ENCODE assay signal across 32 cellular contexts in the genomic region with DNA sequence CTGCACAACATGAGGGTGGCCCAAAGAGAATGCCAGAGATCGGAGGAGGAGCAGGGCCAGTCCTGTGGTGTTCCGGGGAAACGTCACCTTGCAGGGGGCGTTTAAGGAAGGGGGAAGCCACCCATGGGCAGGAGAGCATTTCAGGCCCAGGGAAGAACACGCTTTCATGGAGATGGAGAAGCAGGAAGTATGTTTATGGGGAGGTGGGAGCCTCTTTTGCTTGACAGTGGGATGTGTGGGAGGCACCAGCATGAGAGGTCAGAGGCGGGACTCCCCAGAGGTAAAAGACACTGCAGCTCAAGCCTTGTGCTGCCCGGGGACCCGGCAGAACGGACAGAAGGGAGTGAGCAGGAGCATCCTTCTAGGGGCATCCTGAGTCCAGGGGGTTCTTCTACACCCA. TPM values are rescaled to one million over a fixed set of nuclear protein-coding genes. Genes with fewer than 3 reads are reported as not detected.
"Had no signal": no experiment of that assay in that cellular context is flagged by ENCODE, and none has a peak within 500 bp of the region (broad histone marks: within the 10 kb centered on the region; RNA-seq: fewer than 3 reads in every experiment).

No MANE protein-coding gene starts in this region.

- H3K36me3 ChIP-seq: colonic mucosa, gastrocnemius medialis, heart left ventricle, lower lobe of right lung, ovary, suprapubic skin, transverse colon, upper lobe of right lung, uterus had no signal

- H3K27ac ChIP-seq: colonic mucosa, epithelial cell of prostate, gastrocnemius medialis, heart left ventricle, hepatocyte, lower lobe of right lung, ovary, psoas muscle, skin epidermis, suprapubic skin, transverse colon, upper lobe of right lung, uterus had no signal

- H3K9me3 ChIP-seq: colonic mucosa, gastrocnemius medialis, heart left ventricle, lower lobe of right lung, ovary, psoas muscle, suprapubic skin, transverse colon, upper lobe of right lung, uterus had no signal

- FAIRE-seq: kidney had no signal

- H3K4me3 ChIP-seq: colonic mucosa, gastrocnemius medialis, heart left ventricle, hepatocyte, lower lobe of right lung, ovary, psoas muscle, skin epidermis, suprapubic skin, transverse colon, upper lobe of right lung, uterus had no signal

- H3K4me2 ChIP-seq: hepatocyte had no signal

- H3K27ac Mint-ChIP-seq: dendritic cell treated with granulocyte-macrophage colony-stimulating factor and Interleukin-4, amounts not matched to agents 40 ng/mL and 50 ng/mL, for 4 days; endodermal cell; naive thymus-derived CD8-positive, alpha-beta T cell; stimulated activated naive CD8-positive, alpha-beta T cell treated with anti-CD3 and anti-CD28 coated beads, Interleukin-15, amount 100 ng/mL, for 72 hours had no signal

- ATAC-seq: esophagus mucosa; gastrocnemius medialis; heart left ventricle; lower lobe of right lung; naive thymus-derived CD8-positive, alpha-beta T cell; psoas muscle; right cardiac atrium; upper lobe of right lung had no signal

- H3K9me3 Mint-ChIP-seq: dendritic cell treated with granulocyte-macrophage colony-stimulating factor and Interleukin-4, amounts not matched to agents 40 ng/mL and 50 ng/mL, for 4 days; naive thymus-derived CD8-positive, alpha-beta T cell; stimulated activated naive CD8-positive, alpha-beta T cell treated with anti-CD3 and anti-CD28 coated beads, Interleukin-15, amount 100 ng/mL, for 72 hours had no signal

- H3K36me3 Mint-ChIP-seq: naive thymus-derived CD8-positive, alpha-beta T cell had no signal

- H3K4me3 Mint-ChIP-seq: dendritic cell treated with granulocyte-macrophage colony-stimulating factor and Interleukin-4, amounts not matched to agents 40 ng/mL and 50 ng/mL, for 4 days; naive thymus-derived CD8-positive, alpha-beta T cell; stimulated activated naive CD8-positive, alpha-beta T cell treated with anti-CD3 and anti-CD28 coated beads, Interleukin-15, amount 100 ng/mL, for 72 hours had no signal

- H3K79me2 ChIP-seq: hepatocyte had no signal

- H3K4me1 ChIP-seq: colonic mucosa, gastrocnemius medialis, psoas muscle, suprapubic skin, transverse colon, upper lobe of right lung, uterus had no signal

- DNase-seq: colonic mucosa; effector CD8-positive, alpha-beta T cell; endodermal cell; foreskin fibroblast; gastrocnemius medialis; heart left ventricle; kidney; left ventricle myocardium superior; lower lobe of right lung; naive thymus-derived CD8-positive, alpha-beta T cell; occipital lobe; ovary; posterior cingulate gyrus; psoas muscle; stimulated activated CD4-positive, alpha-beta T cell treated with anti-CD3 and anti-CD28 coated beads, Interleukin-15, amount 100 ng/mL, for 24 hours; stimulated activated CD4-positive, alpha-beta T cell treated with anti-CD3 and anti-CD28 coated beads, Interleukin-2, amount 100 ng/mL, for 48 hours; stimulated activated naive CD4-positive, alpha-beta T cell; stimulated activated naive CD8-positive, alpha-beta T cell treated with anti-CD3 and anti-CD28 coated beads, Interleukin-15, amount 100 ng/mL, for 72 hours; transverse colon; upper lobe of right lung; uterus had no signal

- H2AFZ ChIP-seq: hepatocyte had no signal

- H3K27me3 ChIP-seq: ovary had no signal

RNA-seq across cellular contexts. Expression of gene LRTM2, which starts 1.3 kb away (rescaled TPM):
- total RNA-seq: chondrocyte, colonic mucosa, esophagus mucosa, gastrocnemius medialis, glomerular endothelial cell, heart left ventricle, hepatocyte, kidney, left ventricle myocardium superior, lower lobe of right lung, mesenteric fat pad, ovary, psoas muscle, renal cortical epithelial cell, right cardiac atrium, transverse colon, upper lobe of right lung, uterus had no signal
- polyA plus RNA-seq: heart left ventricle; hepatocyte; naive thymus-derived CD8-positive, alpha-beta T cell; ovary; psoas muscle; right cardiac atrium had no signal
